In the genomic region with DNA sequence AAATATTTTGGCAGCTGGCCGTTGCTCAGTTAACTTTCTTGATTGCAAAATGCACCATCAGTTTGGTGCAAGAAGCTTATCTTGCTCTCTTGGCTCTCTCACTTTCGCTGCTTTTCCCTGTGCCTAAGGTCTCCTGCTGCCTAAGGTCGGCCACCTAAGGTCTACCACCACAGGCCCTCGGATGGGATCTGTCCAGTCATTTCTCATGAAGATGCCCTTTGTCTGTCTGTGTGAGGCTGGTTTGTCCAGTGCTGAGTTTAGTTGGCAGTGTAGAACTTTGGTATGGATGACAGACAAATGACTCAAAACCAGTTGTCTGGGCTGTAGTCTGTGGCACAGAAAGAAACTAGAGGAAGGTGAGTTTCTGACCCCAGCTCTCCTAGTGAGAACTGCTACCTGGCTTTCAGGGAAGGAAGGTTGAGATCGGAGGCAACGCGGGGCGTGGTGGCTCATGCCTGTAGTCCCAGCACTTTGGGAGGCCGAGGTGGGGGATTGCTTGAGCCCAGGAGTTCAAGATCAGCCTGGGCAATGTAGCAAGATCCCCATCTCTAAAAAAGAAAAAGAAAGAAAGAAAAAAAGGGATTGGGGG, we compare ENCODE assay signal across 2 cellular contexts.
TF ChIP-seq lines count a peak whose summit lies in the region.

No MANE protein-coding gene starts in this region.

TF ChIP-seq in HEK293, 187 proteins besides CTCF, POLR2A, EP300 and RAD21 (continued from another document):
- TF ChIP-seq, protein P1, sequence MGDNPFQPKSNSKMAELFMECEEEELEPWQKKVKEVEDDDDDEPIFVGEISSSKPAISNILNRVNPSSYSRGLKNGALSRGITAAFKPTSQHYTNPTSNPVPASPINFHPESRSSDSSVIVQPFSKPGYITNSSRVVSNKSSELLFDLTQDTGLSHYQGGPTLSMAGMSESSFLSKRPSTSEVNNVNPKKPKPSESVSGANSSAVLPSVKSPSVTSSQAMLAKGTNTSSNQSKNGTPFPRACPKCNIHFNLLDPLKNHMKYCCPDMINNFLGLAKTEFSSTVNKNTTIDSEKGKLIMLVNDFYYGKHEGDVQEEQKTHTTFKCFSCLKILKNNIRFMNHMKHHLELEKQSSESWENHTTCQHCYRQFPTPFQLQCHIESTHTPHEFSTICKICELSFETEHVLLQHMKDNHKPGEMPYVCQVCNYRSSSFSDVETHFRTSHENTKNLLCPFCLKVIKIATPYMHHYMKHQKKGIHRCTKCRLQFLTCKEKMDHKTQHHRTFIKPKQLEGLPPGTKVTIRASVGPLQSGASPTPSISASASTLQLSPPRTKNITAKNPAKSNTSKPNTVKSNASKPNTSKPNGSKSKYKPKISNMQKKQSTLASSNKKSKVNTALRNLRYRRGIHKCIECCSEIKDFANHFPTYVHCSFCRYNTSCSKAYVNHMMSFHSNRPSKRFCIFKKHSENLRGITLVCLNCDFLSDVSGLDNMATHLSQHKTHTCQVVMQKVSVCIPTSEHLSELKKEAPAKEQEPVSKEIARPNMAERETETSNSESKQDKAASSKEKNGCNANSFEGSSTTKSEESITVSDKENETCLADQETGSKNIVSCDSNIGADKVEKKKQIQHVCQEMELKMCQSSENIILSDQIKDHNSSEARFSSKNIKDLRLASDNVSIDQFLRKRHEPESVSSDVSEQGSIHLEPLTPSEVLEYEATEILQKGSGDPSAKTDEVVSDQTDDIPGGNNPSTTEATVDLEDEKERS (tag by site-specific recombination; IDR thresholded peaks at IDR 0.05): no peak
- TF ChIP-seq ZNF747 (tag by site-specific recombination; IDR thresholded peaks at IDR 0.05) (no peak), ZNF416 (tag by site-specific recombination; IDR thresholded peaks at IDR 0.05) (no peak), ZNF132 (tag by site-specific recombination; IDR thresholded peaks at IDR 0.05; ENCODE audit: borderline replicate concordance) (no peak), ZNF138 (tag by site-specific recombination; IDR thresholded peaks at IDR 0.05; ENCODE audit: borderline replicate concordance) (no peak)

TF ChIP-seq in WTC11, 78 proteins besides CTCF, POLR2A, EP300 and RAD21 (continued from another document):
- TF ChIP-seq, protein P2, sequence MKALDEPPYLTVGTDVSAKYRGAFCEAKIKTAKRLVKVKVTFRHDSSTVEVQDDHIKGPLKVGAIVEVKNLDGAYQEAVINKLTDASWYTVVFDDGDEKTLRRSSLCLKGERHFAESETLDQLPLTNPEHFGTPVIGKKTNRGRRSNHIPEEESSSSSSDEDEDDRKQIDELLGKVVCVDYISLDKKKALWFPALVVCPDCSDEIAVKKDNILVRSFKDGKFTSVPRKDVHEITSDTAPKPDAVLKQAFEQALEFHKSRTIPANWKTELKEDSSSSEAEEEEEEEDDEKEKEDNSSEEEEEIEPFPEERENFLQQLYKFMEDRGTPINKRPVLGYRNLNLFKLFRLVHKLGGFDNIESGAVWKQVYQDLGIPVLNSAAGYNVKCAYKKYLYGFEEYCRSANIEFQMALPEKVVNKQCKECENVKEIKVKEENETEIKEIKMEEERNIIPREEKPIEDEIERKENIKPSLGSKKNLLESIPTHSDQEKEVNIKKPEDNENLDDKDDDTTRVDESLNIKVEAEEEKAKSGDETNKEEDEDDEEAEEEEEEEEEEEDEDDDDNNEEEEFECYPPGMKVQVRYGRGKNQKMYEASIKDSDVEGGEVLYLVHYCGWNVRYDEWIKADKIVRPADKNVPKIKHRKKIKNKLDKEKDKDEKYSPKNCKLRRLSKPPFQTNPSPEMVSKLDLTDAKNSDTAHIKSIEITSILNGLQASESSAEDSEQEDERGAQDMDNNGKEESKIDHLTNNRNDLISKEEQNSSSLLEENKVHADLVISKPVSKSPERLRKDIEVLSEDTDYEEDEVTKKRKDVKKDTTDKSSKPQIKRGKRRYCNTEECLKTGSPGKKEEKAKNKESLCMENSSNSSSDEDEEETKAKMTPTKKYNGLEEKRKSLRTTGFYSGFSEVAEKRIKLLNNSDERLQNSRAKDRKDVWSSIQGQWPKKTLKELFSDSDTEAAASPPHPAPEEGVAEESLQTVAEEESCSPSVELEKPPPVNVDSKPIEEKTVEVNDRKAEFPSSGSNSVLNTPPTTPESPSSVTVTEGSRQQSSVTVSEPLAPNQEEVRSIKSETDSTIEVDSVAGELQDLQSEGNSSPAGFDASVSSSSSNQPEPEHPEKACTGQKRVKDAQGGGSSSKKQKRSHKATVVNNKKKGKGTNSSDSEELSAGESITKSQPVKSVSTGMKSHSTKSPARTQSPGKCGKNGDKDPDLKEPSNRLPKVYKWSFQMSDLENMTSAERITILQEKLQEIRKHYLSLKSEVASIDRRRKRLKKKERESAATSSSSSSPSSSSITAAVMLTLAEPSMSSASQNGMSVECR (CRISPR knock-in tag; IDR thresholded peaks at IDR 0.05; ENCODE audit: borderline replicate concordance): no peak
- TF ChIP-seq ETV6 (CRISPR knock-in tag; IDR thresholded peaks at IDR 0.05) (no peak), TP53 (CRISPR knock-in tag; IDR thresholded peaks at IDR 0.05) (no peak), MXD4 (CRISPR knock-in tag; IDR thresholded peaks at IDR 0.05; ENCODE audit: borderline replicate concordance) (no peak), FOXP1 (CRISPR knock-in tag; IDR thresholded peaks at IDR 0.05; ENCODE audit: borderline replicate concordance) (no peak)
- TF ChIP-seq, protein P3, sequence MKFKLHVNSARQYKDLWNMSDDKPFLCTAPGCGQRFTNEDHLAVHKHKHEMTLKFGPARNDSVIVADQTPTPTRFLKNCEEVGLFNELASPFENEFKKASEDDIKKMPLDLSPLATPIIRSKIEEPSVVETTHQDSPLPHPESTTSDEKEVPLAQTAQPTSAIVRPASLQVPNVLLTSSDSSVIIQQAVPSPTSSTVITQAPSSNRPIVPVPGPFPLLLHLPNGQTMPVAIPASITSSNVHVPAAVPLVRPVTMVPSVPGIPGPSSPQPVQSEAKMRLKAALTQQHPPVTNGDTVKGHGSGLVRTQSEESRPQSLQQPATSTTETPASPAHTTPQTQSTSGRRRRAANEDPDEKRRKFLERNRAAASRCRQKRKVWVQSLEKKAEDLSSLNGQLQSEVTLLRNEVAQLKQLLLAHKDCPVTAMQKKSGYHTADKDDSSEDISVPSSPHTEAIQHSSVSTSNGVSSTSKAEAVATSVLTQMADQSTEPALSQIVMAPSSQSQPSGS (CRISPR knock-in tag; IDR thresholded peaks at IDR 0.05; ENCODE audit: borderline replicate concordance, low read depth): no peak
